ENCODE assay signal across 13 cellular contexts in genomic region chr12:89212339-89212771, GRCh38.
DNase-seq lines count a peak whose midpoint lies in the region; ATAC-seq, FAIRE-seq and TF ChIP-seq lines count a peak whose summit lies in the region.
"Had no signal": no experiment of that assay in that cellular context is flagged by ENCODE, and none has a peak within 500 bp of the region (broad histone marks: within the 10 kb centered on the region; RNA-seq: fewer than 3 reads in every experiment).

No MANE protein-coding gene starts in this region.

- BruUV-seq in HepG2 (replicated peaks; lab: Mats Ljungman, UMichigan) = no TSS peak

- TF ChIP-seq POLR2A in HepG2 (IDR thresholded peaks at IDR 0.05; ENCODE audit: insufficient read depth in 1 of 2, low read depth in 2 of 2, low read length in 2 of 2) = no peak

- 5% methylated on average over 3 of the region's 3 CpGs for WGBS in HepG2 (ENCODE audit: low lambda C conversion rate)

- no peak for ATAC-seq in HepG2

- FAIRE-seq in HepG2 (lab: Jason Lieb, UNC) = no peak
- FAIRE-seq: endometrium had no signal

- intact Hi-C loops in HepG2 (cut with micrococcal nuclease; ENCODE audit: unreplicated experiment) = no loop called here

- H3K36me3 Mint-ChIP-seq in CD8-positive, alpha-beta memory T cell = no peaks in the 10 kb centered on the region

- TF ChIP-seq EP300 in HepG2 (IDR thresholded peaks at IDR 0.05; ENCODE audit: low read depth in 2 of 2, low read length in 2 of 2) (no peak), HepG2 (CRISPR knock-in tag; IDR thresholded peaks at IDR 0.05; ENCODE audit: borderline replicate concordance) (no peak)

- peaks cover 0 to 3% (median 0%) of the 10 kb centered on the region in 3 donors for H3K4me1 Mint-ChIP-seq in CD8-positive, alpha-beta memory T cell

- no peak overlapping the region for H3K9ac ChIP-seq in HepG2 (ENCODE audit: insufficient read depth, low read depth, low read length)
- H3K9ac ChIP-seq in subcutaneous abdominal adipose tissue (ENCODE audit: low read length in 5 of 5) = no peak overlapping the region

- no peaks in the 10 kb centered on the region for H3K79me2 ChIP-seq in HepG2 (ENCODE audit: insufficient read depth, low read length)

- no peaks in the 10 kb centered on the region for H3K27me3 ChIP-seq in HepG2 (ENCODE audit: control insufficient read depth in 1 of 2, insufficient read depth in 2 of 2, low read length in 2 of 2)
- no peaks in the 10 kb centered on the region for H3K27me3 ChIP-seq in subcutaneous abdominal adipose tissue (ENCODE audit: control insufficient read depth in 5 of 5, insufficient read depth in 4 of 5, low read length in 5 of 5)
- H3K27me3 ChIP-seq in CD8-positive, alpha-beta memory T cell (ENCODE audit: insufficient read depth, low read length, poor library complexity, severe bottlenecking) = no peaks in the 10 kb centered on the region
- H3K27me3 ChIP-seq: ascending aorta had no signal

- H3K27ac ChIP-seq in HepG2 (ENCODE audit: extremely low read length, insufficient read depth, low read length) (no peak overlapping the region), subcutaneous abdominal adipose tissue (ENCODE audit: low read depth, low read length) (peak overlapping the region; percentile 70)
- H3K27ac ChIP-seq in CD8-positive, alpha-beta memory T cell (ENCODE audit: low read depth, low read length) = no peak overlapping the region
- H3K27ac ChIP-seq: ascending aorta had no signal

- CTCF ChIA-PET in HepG2 (lab: Yijun Ruan, JAX; ENCODE audit: low intra/inter-chr PET ratio, low total read pairs) = no interaction called here
- CTCF ChIA-PET in CD8-positive, alpha-beta memory T cell (lab: Charles Lee) = no interaction called here

- POLR2A ChIA-PET in HepG2 (lab: Yijun Ruan, JAX) = no interaction called here
- POLR2A ChIA-PET in CD8-positive, alpha-beta memory T cell (lab: Charles Lee) = no interaction called here

- H3K36me3 ChIP-seq in HepG2 (replicated peaks in 1 of 2; ENCODE audit: control insufficient read depth in 1 of 2, insufficient read depth in 2 of 2, low read length in 2 of 2) (no peaks in the 10 kb centered on the region), subcutaneous abdominal adipose tissue (ENCODE audit: control insufficient read depth in 5 of 5, insufficient read depth in 5 of 5, low read length in 5 of 5) (no peaks in the 10 kb centered on the region)
- H3K36me3 ChIP-seq in CD8-positive, alpha-beta memory T cell (ENCODE audit: insufficient read depth, low read length) = no peaks in the 10 kb centered on the region
- H3K36me3 ChIP-seq: ascending aorta had no signal

- no peak overlapping the region for H3K4me2 ChIP-seq in HepG2 (ENCODE audit: low read depth, low read length)

- peaks cover 24% of the 10 kb centered on the region for H3K4me1 ChIP-seq in HepG2 (ENCODE audit: insufficient read depth, low read length)
- peaks cover 0 to 45% (median 38%) of the 10 kb centered on the region in 5 donors for H3K4me1 ChIP-seq in subcutaneous abdominal adipose tissue (ENCODE audit: control insufficient read depth in 5 of 5, insufficient read depth in 5 of 5, low read length in 5 of 5)
- no peaks in the 10 kb centered on the region for H3K4me1 ChIP-seq in CD8-positive, alpha-beta memory T cell (ENCODE audit: insufficient read depth, low read length)

- H3K27ac Mint-ChIP-seq in CD8-positive, alpha-beta memory T cell = peak overlapping the region in 1 of 8 donors; percentile 3
- H3K27ac Mint-ChIP-seq: immature natural killer cell had no signal

- H2AFZ ChIP-seq in HepG2 (ENCODE audit: low read length) = no peak overlapping the region

- no peaks in the 10 kb centered on the region for H3K9me3 Mint-ChIP-seq in CD8-positive, alpha-beta memory T cell

- TF ChIP-seq CTCF in cardiac fibroblast (IDR thresholded peaks at IDR 0.05; ENCODE audit: low read depth, low read length) (no peak), HepG2 (CRISPR knock-in tag; IDR thresholded peaks at IDR 0.05) (no peak)

- in situ Hi-C loops in HepG2 (cut with HindIII; ENCODE audit: extremely low pct_ligation_motif_present, low pct_unique_long_range_greater_than_20kb) = no loop called here

- H3K9me3 ChIP-seq in HepG2 (ENCODE audit: low read length) (no peaks in the 10 kb centered on the region), subcutaneous abdominal adipose tissue (ENCODE audit: control insufficient read depth in 5 of 5, low read length in 5 of 5) (no peaks in the 10 kb centered on the region)
- no peaks in the 10 kb centered on the region for H3K9me3 ChIP-seq in CD8-positive, alpha-beta memory T cell (ENCODE audit: low read length)
- H3K9me3 ChIP-seq: ascending aorta had no signal

- H4K20me1 ChIP-seq in HepG2 (ENCODE audit: insufficient read depth, low read length) = no peaks in the 10 kb centered on the region

- peaks cover 4 to 5% of the 10 kb centered on the region in 2 donors for H3K27me3 Mint-ChIP-seq in CD8-positive, alpha-beta memory T cell

- DNase-seq in NCI-H2227 treated with DMSO at 0.1 percent for 48 hours (lab: John Stamatoyannopoulos, UW) = peak; percentile 7
- DNase-seq in NCI-H2227 (lab: John Stamatoyannopoulos, UW; ENCODE audit: unreplicated experiment) = no peak
- DNase-seq in cardiac fibroblast (ENCODE audit: low read depth in 2 of 2) = peak; percentile 59 to 78
- DNase-seq in HepG2 (ENCODE audit: low spot score) = no peak
- no peak for DNase-seq in CD8-positive, alpha-beta memory T cell
- DNase-seq in NCI-H82 treated with DMSO at 0.1 percent for 48 hours (lab: John Stamatoyannopoulos, UW; ENCODE audit: unreplicated experiment) = no peak
- DNase-seq in NCI-H146 treated with DMSO at 0.1 percent for 48 hours (lab: John Stamatoyannopoulos, UW; ENCODE audit: unreplicated experiment) = no peak
- DNase-seq: activated CD8-positive, alpha-beta memory T cell treated with anti-CD3 and anti-CD28 coated beads, Interleukin-2, amount 50 U/mL, for 4 hours; immature natural killer cell; NCI-H1105 treated with DMSO at 0.1 percent for 48 hours had no signal

- H3K4me3 ChIP-seq in cardiac fibroblast (replicated peaks in 1 of 2; ENCODE audit: low read depth in 2 of 2, low read length in 2 of 2) (no peak overlapping the region), HepG2 (replicated peaks in 1 of 3; ENCODE audit: insufficient read depth in 1 of 3, low read depth in 2 of 3, low read length in 3 of 3) (no peak overlapping the region), subcutaneous abdominal adipose tissue (ENCODE audit: low read depth in 1 of 5, low read length in 5 of 5) (no peak overlapping the region)
- H3K4me3 ChIP-seq in CD8-positive, alpha-beta memory T cell (ENCODE audit: low read length) = no peak overlapping the region
- H3K4me3 ChIP-seq: ascending aorta had no signal

- no peak overlapping the region for H3K4me3 Mint-ChIP-seq in CD8-positive, alpha-beta memory T cell
- H3K4me3 Mint-ChIP-seq: immature natural killer cell had no signal

- no peak for TF ChIP-seq RAD21 in HepG2 (CRISPR knock-in tag; IDR thresholded peaks at IDR 0.05)

TF ChIP-seq in HepG2, 621 proteins besides CTCF, POLR2A, EP300 and RAD21:
- TF ChIP-seq CEBPB (IDR thresholded peaks at IDR 0.05; ENCODE audit: borderline replicate concordance, low read depth, low read length) (peak; percentile 42; the same call in 1 of the 2 replicates), ZNF691 (CRISPR knock-in tag; IDR thresholded peaks at IDR 0.05; ENCODE audit: borderline replicate concordance, low read depth) (no peak)
TF ChIP-seq in HepG2: peak in this region for 1.

Comparison
In these comparisons a context has a peak if more than half of its experiments do, and no peak if none do; other contexts are left out.
1. DNase-seq: peak in NCI-H2227 treated with DMSO at 0.1 percent for 48 hours (single experiment) and cardiac fibroblast (2 of 2); none in NCI-H2227 (single experiment), HepG2 (single experiment), CD8-positive, alpha-beta memory T cell (0 of 5), NCI-H82 treated with DMSO at 0.1 percent for 48 hours (single experiment) and NCI-H146 treated with DMSO at 0.1 percent for 48 hours (single experiment).